26 cellular contexts compared by ENCODE assay signal in genomic region chr17:19313066-19313745, GRCh38. TPM values are rescaled to one million over a fixed set of nuclear protein-coding genes. Genes with fewer than 3 reads are reported as not detected.
DNase-seq lines count a peak whose midpoint lies in the region; ATAC-seq and TF ChIP-seq lines count a peak whose summit lies in the region.
"Had no signal": no experiment of that assay in that cellular context is flagged by ENCODE, and none has a peak within 500 bp of the region (broad histone marks: within the 10 kb centered on the region; RNA-seq: fewer than 3 reads in every experiment).

No MANE protein-coding gene starts in this region.

- DNase-seq in heart left ventricle = no peak
- DNase-seq in Right ventricle myocardium superior = no peak
- DNase-seq in chondrocyte (ENCODE audit: low spot score) = peak; percentile 86
- DNase-seq in osteoblast (ENCODE audit: insufficient read length, low spot score, missing footprints) = peak; percentile 58
- no peak for DNase-seq in globus pallidus (ENCODE audit: low spot score)
- DNase-seq in COLO668 (lab: John Stamatoyannopoulos, UW; ENCODE audit: unreplicated experiment) = no peak
- DNase-seq in kidney glomerular epithelial cell (lab: John Stamatoyannopoulos, UW) = no peak
- DNase-seq: activated CD4-positive, alpha-beta T cell treated with anti-CD3 and anti-CD28 coated beads, Interleukin-2, amount 50 U/mL, for 4 hours; activated naive CD8-positive, alpha-beta T cell treated with anti-CD3 and anti-CD28 coated beads, Interleukin-2, amount 50 U/mL, for 24 hours; activated T-cell treated with anti-CD3 and anti-CD28 coated beads, Interleukin-2, amount 50 U/mL, for 48 hours; cerebellar nuclear complex; H7; MG63; NCI-H1105 treated with DMSO at 0.1 percent for 48 hours; NCI-H1930; NCI-H526; OCI-M1; pancreas; stimulated activated CD4-positive, alpha-beta T cell treated with anti-CD3 and anti-CD28 coated beads, Interleukin-4, amount 100 ng/mL, for 24 hours had no signal

- H3K4me2 ChIP-seq in osteoblast (ENCODE audit: insufficient read depth, low read length) = no peak overlapping the region
- H3K4me2 ChIP-seq: KMS-11 had no signal

- H3K4me1 ChIP-seq in heart left ventricle (peaks cover 0 to 55% (median 39%) of the 10 kb centered on the region in 12 donors), osteoblast (ENCODE audit: insufficient read depth, low read length) (peaks cover 14% of the 10 kb centered on the region)
- H3K4me1 ChIP-seq: pancreas had no signal

- no peaks in the 10 kb centered on the region for H4K20me1 ChIP-seq in osteoblast (ENCODE audit: insufficient read depth, low read length)

- H3K4me3 ChIP-seq in heart left ventricle (no peak overlapping the region), osteoblast (ENCODE audit: insufficient read depth, low read length) (no peak overlapping the region)
- H3K4me3 ChIP-seq: MG63, pancreas had no signal

- H2AFZ ChIP-seq in osteoblast (ENCODE audit: low read length) = no peak overlapping the region

- peaks cover 0 to 66% (median 37%) of the 10 kb centered on the region in 9 donors for H3K36me3 ChIP-seq in heart left ventricle
- H3K36me3 ChIP-seq in osteoblast (ENCODE audit: insufficient read depth, low read length) = peaks cover 32% of the 10 kb centered on the region

- peaks cover 20% of the 10 kb centered on the region for H3K36me3 Mint-ChIP-seq in chondrocyte (ENCODE audit: low read depth)

- H3K9me3 Mint-ChIP-seq in chondrocyte (ENCODE audit: low read depth) = no peaks in the 10 kb centered on the region
- H3K9me3 Mint-ChIP-seq: activated naive CD8-positive, alpha-beta T cell treated with anti-CD3 and anti-CD28 coated beads, Interleukin-2, amount 50 U/mL, for 24 hours; T-helper 1 cell treated with Interleukin-12 subunit alpha and Interleukin-12 subunit beta and Interleukin-4 antibody, amounts not matched to agents 30 μg/mL and 1 μg/mL, for 36 hours had no signal

- TF ChIP-seq POLR2A in heart left ventricle (IDR thresholded peaks at IDR 0.05) = no peak

- H3K27ac ChIP-seq in heart left ventricle = peak overlapping the region in 9 of 12 donors; percentile 4 to 85 (median 80)
- H3K27ac ChIP-seq in osteoblast (ENCODE audit: low read depth, low read length) = no peak overlapping the region
- peak overlapping the region; percentile 72 for H3K27ac ChIP-seq in temporal lobe (ENCODE audit: low read depth, low read length)
- H3K27ac ChIP-seq: 22Rv1, KMS-11, pancreas had no signal

- H3K79me2 ChIP-seq in osteoblast (ENCODE audit: insufficient read depth, low read length) = peaks cover 9% of the 10 kb centered on the region

- 88 to 95% (median 93%) methylated on average over 3 to 13 of the region's 13 CpGs for WGBS in heart left ventricle, 4 donors

- H3K27me3 Mint-ChIP-seq in chondrocyte (ENCODE audit: low read depth) = no peaks in the 10 kb centered on the region

- H3K27me3 ChIP-seq in heart left ventricle (peaks cover 0 to 43% (median 0%) of the 10 kb centered on the region in 9 donors), osteoblast (ENCODE audit: insufficient read depth, low read length) (no peaks in the 10 kb centered on the region)
- H3K27me3 ChIP-seq: MG63, pancreas had no signal

- TF ChIP-seq CTCF in heart left ventricle (IDR thresholded peaks at IDR 0.05) (no peak), chondrocyte (IDR thresholded peaks at IDR 0.05) (no peak), osteoblast (IDR thresholded peaks at IDR 0.05; ENCODE audit: extremely low read depth, low read depth, low read length) (no peak)

- H3K4me3 Mint-ChIP-seq in chondrocyte (ENCODE audit: unreplicated experiment) = no peak overlapping the region
- H3K4me3 Mint-ChIP-seq: activated naive CD8-positive, alpha-beta T cell treated with anti-CD3 and anti-CD28 coated beads, Interleukin-2, amount 50 U/mL, for 24 hours; T-helper 1 cell treated with Interleukin-12 subunit alpha and Interleukin-12 subunit beta and Interleukin-4 antibody, amounts not matched to agents 30 μg/mL and 1 μg/mL, for 36 hours had no signal

- H3K4me1 Mint-ChIP-seq in chondrocyte (ENCODE audit: low read depth) = peaks cover 11% of the 10 kb centered on the region

- H3K9me3 ChIP-seq in heart left ventricle = no peaks in the 10 kb centered on the region
- no peaks in the 10 kb centered on the region for H3K9me3 ChIP-seq in osteoblast (ENCODE audit: low read depth, low read length)
- H3K9me3 ChIP-seq: MG63, pancreas had no signal

- intact Hi-C loops in heart left ventricle (cut with DNase I) (loop anchor here in 1 of 10 donors (5.0 kb wide), 1 partner anchor 449 kb away; no protein-coding TSS in a partner anchor), Right ventricle myocardium superior (cut with DNase I) (no loop called here)

- no peak overlapping the region for H3K27ac Mint-ChIP-seq in chondrocyte (ENCODE audit: unreplicated experiment)
- H3K27ac Mint-ChIP-seq: activated naive CD8-positive, alpha-beta T cell treated with anti-CD3 and anti-CD28 coated beads, Interleukin-2, amount 50 U/mL, for 24 hours; T-helper 1 cell treated with Interleukin-12 subunit alpha and Interleukin-12 subunit beta and Interleukin-4 antibody, amounts not matched to agents 30 μg/mL and 1 μg/mL, for 36 hours had no signal

- ATAC-seq in heart left ventricle (no peak), Right ventricle myocardium superior (ENCODE audit: poor library complexity) (no peak)
- ATAC-seq: activated CD4-positive, CD25-positive, alpha-beta regulatory T cell treated with anti-CD3 and anti-CD28 coated beads, Interleukin-2, amount 50 U/mL, for 24 hours; activated naive CD8-positive, alpha-beta T cell treated with anti-CD3 and anti-CD28 coated beads, Interleukin-2, amount 50 U/mL, for 24 hours; pancreas; SK-N-SH treated with all-trans-retinoic acid at 6 μM for 48 hours had no signal

RNA-seq across cellular contexts. Expression of gene B9D1, which starts 49.3 kb away (rescaled TPM):
- 10 to 100 TPM in 5 of 9 donors, 1 to 10 TPM in 4; 5.6 to 27.9 (median 10.8) TPM for total RNA-seq in heart left ventricle
- polyA plus RNA-seq in heart left ventricle = 10 to 100 TPM in 1 of 2 donors, 1 to 10 TPM in 1; 9.1 to 10.7 TPM
- total RNA-seq in Right ventricle myocardium superior = 6.8 TPM
- total RNA-seq in chondrocyte = 9.4 to 22.0 TPM (median 9.9 TPM) in 3 replicates
- 20.6 and 21.0 TPM in 2 replicates for total RNA-seq in osteoblast
- total RNA-seq in temporal lobe = 7.9 TPM
- polyA plus RNA-seq: CD14-positive monocyte had no signal

Comparison
In these comparisons a context has a peak if more than half of its experiments do, and no peak if none do; other contexts are left out.
1. DNase-seq: peak in chondrocyte (single experiment) and osteoblast (single experiment); none in heart left ventricle (0 of 5), Right ventricle myocardium superior (single experiment), globus pallidus (single experiment), COLO668 (single experiment) and kidney glomerular epithelial cell (single experiment).